In genomic region chr13:21606251-21606650, GRCh38 we compare ENCODE assay signal across 27 cellular contexts.
"Had no signal": no experiment of that assay in that cellular context is flagged by ENCODE, and none has a peak within 500 bp of the region (broad histone marks: within the 10 kb centered on the region; RNA-seq: fewer than 3 reads in every experiment).

No MANE protein-coding gene starts in this region.

- H3K4me3 ChIP-seq: adrenal gland, breast epithelium, MG63, PC-9 had no signal

- H3K4me2 ChIP-seq: KMS-11, PC-9 had no signal

- H3K27me3 ChIP-seq: MG63 had no signal

- H3K36me3 ChIP-seq: adrenal gland, breast epithelium, MG63, WERI-Rb-1 had no signal

- DNase-seq: activated CD4-positive, alpha-beta T cell treated with anti-CD3 and anti-CD28 coated beads for 36 hours; activated CD8-positive, alpha-beta memory T cell treated with anti-CD3 and anti-CD28 coated beads, Interleukin-2, amount 50 U/mL, for 4 hours; activated CD8-positive, alpha-beta T cell treated with anti-CD3 and anti-CD28 coated beads for 36 hours; activated naive CD4-positive, alpha-beta T cell treated with anti-CD3 and anti-CD28 coated beads, Interleukin-2, amount 50 U/mL, for 16 hours; activated naive CD8-positive, alpha-beta T cell treated with anti-CD3 and anti-CD28 coated beads, Interleukin-2, amount 10 ng/mL, durations not matched to agents 7 days and 5 days; activated T-cell treated with anti-CD3 and anti-CD28 coated beads, Interleukin-2, amount 50 U/mL, for 72 hours; adrenal gland; anterior cingulate cortex; caudate nucleus; MG63; MV-4-11; NCI-H1092 treated with DMSO at 0.1 percent for 48 hours; NCI-H1417 treated with DMSO at 0.1 percent for 48 hours; NCI-H1694; NCI-H2029; NCI-H2107; NCI-H2171 treated with DMSO at 0.1 percent for 48 hours; NCI-H226; NCI-H526 treated with DMSO at 0.1 percent for 48 hours; NCI-H82; NK-92 treated with Interleukin-12 subunit alpha and Interleukin-12 subunit beta, amount 100 ng/mL, for 24 hours; PC-9; SIG-M5; T-helper 1 cell; WERI-Rb-1 had no signal

- H3K9me3 ChIP-seq: adrenal gland, breast epithelium, MG63 had no signal

- H3K9ac ChIP-seq: KMS-11 had no signal

- H2AFZ ChIP-seq: PC-9 had no signal

- ATAC-seq: activated CD4-positive, alpha-beta T cell treated with anti-CD3 and anti-CD28 coated beads for 36 hours; activated CD8-positive, alpha-beta T cell treated with anti-CD3 and anti-CD28 coated beads for 36 hours; activated T-cell treated with anti-CD3 and anti-CD28 coated beads, Interleukin-2, amount 50 U/mL, for 72 hours had no signal

- H3K4me1 ChIP-seq: breast epithelium had no signal

- H3K27ac ChIP-seq: adrenal gland, breast epithelium, KMS-11, PC-9, WERI-Rb-1 had no signal
